Comparison of ENCODE assay signal across 1 cellular context in the genomic region with DNA sequence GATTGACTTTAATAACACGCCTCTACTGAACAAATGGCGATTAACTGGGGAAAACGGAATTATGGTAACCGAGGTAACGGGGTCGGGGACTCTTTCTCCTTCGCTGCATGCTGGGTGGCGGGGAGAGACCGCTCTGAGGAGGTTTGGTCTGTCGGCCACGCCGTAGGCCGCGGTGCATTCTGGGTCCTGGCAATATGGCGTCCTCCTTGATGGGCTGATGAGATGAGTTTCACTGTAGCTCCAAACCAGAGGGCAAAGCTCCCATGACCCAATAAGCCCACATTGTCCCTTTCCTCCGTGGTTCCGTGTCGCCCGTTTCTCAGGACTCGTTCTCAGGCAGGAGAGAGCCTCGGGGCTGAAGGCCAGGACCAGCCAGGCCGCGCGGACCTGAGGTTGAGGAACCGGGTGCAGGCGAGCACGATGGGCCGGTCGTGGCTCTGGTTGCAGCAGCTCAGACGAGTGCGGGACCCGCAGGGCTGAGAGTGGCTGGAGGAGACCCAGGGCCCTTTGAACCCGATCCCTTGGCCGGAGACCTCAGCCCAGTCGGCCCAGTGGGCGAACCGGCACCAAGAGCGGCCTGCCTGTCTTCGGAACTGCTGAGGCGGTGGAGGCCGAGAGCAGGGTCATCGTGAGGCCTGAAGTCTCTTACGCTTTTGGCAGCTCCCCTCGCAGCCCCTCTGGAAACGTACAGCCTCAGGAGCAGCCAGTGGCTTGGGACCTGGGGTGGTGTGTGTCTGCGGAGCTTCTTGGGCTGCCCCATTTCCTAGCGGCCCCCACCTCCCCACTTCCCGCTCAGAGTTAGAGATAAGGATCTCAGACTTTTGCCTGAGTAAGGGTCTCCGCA.
TF ChIP-seq lines count a peak whose summit lies in the region.

A gene with protein sequence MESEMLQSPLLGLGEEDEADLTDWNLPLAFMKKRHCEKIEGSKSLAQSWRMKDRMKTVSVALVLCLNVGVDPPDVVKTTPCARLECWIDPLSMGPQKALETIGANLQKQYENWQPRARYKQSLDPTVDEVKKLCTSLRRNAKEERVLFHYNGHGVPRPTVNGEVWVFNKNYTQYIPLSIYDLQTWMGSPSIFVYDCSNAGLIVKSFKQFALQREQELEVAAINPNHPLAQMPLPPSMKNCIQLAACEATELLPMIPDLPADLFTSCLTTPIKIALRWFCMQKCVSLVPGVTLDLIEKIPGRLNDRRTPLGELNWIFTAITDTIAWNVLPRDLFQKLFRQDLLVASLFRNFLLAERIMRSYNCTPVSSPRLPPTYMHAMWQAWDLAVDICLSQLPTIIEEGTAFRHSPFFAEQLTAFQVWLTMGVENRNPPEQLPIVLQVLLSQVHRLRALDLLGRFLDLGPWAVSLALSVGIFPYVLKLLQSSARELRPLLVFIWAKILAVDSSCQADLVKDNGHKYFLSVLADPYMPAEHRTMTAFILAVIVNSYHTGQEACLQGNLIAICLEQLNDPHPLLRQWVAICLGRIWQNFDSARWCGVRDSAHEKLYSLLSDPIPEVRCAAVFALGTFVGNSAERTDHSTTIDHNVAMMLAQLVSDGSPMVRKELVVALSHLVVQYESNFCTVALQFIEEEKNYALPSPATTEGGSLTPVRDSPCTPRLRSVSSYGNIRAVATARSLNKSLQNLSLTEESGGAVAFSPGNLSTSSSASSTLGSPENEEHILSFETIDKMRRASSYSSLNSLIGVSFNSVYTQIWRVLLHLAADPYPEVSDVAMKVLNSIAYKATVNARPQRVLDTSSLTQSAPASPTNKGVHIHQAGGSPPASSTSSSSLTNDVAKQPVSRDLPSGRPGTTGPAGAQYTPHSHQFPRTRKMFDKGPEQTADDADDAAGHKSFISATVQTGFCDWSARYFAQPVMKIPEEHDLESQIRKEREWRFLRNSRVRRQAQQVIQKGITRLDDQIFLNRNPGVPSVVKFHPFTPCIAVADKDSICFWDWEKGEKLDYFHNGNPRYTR (N-terminal part only) (plus strand): TSS at position 184 of the 844 bp plus-strand sequence. CDS start 792 bp downstream, outside the sequence.

TF ChIP-seq in HepG2, 621 proteins besides CTCF, POLR2A, EP300 and RAD21 (continued from another document and continues in another):
- TF ChIP-seq, protein P1, sequence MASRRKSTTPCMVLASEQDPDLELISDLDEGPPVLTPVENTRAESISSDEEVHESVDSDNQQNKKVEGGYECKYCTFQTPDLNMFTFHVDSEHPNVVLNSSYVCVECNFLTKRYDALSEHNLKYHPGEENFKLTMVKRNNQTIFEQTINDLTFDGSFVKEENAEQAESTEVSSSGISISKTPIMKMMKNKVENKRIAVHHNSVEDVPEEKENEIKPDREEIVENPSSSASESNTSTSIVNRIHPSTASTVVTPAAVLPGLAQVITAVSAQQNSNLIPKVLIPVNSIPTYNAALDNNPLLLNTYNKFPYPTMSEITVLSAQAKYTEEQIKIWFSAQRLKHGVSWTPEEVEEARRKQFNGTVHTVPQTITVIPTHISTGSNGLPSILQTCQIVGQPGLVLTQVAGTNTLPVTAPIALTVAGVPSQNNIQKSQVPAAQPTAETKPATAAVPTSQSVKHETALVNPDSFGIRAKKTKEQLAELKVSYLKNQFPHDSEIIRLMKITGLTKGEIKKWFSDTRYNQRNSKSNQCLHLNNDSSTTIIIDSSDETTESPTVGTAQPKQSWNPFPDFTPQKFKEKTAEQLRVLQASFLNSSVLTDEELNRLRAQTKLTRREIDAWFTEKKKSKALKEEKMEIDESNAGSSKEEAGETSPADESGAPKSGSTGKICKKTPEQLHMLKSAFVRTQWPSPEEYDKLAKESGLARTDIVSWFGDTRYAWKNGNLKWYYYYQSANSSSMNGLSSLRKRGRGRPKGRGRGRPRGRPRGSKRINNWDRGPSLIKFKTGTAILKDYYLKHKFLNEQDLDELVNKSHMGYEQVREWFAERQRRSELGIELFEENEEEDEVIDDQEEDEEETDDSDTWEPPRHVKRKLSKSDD (CRISPR knock-in tag; IDR thresholded peaks at IDR 0.05; ENCODE audit: low read depth): peak; percentile 90; the same call in 1 of the 2 replicates
- TF ChIP-seq RXRA (CRISPR knock-in tag; IDR thresholded peaks at IDR 0.05) (peak; percentile 82), RBM39 (IDR thresholded peaks at IDR 0.05; ENCODE audit: low read depth, low read length, poor library complexity, severe bottlenecking) (peak; percentile 82), RARG (CRISPR knock-in tag; IDR thresholded peaks at IDR 0.05; ENCODE audit: low read depth) (no peak), ZNF660 (CRISPR knock-in tag; IDR thresholded peaks at IDR 0.05; ENCODE audit: borderline replicate concordance, low read depth) (no peak), ISL2 (CRISPR knock-in tag; IDR thresholded peaks at IDR 0.05) (peak; percentile 84), ZBTB1 (CRISPR knock-in tag; IDR thresholded peaks at IDR 0.05; ENCODE audit: borderline replicate concordance) (no peak), ZNF549 (CRISPR knock-in tag; IDR thresholded peaks at IDR 0.05) (no peak), IRF2 (CRISPR knock-in tag; IDR thresholded peaks at IDR 0.05) (peak; percentile 98), TCF7L2 (IDR thresholded peaks at IDR 0.05; ENCODE audit: low read depth, low read length) (no peak), GFI1 (CRISPR knock-in tag; IDR thresholded peaks at IDR 0.05; ENCODE audit: borderline replicate concordance) (peak; percentile 38; the same call in 1 of the 2 replicates), NFRKB (IDR thresholded peaks at IDR 0.05) (peak; percentile 73; the same call in 1 of the 2 replicates), ATRX (CRISPR knock-in tag; IDR thresholded peaks at IDR 0.05; ENCODE audit: borderline replicate concordance) (no peak), NBN (conservative IDR thresholded peaks at IDR 0.05) (no peak), ZNF337 (CRISPR knock-in tag; IDR thresholded peaks at IDR 0.05; ENCODE audit: borderline replicate concordance, low read depth) (peak; percentile 77; the same call in 1 of the 2 replicates), CC2D1A (CRISPR knock-in tag; IDR thresholded peaks at IDR 0.05) (no peak), MTA3 (CRISPR knock-in tag; IDR thresholded peaks at IDR 0.05) (no peak), TBX2 (CRISPR knock-in tag; IDR thresholded peaks at IDR 0.05; ENCODE audit: borderline replicate concordance) (peak; percentile 82; the same call in 1 of the 2 replicates), ZNF878 (CRISPR knock-in tag; IDR thresholded peaks at IDR 0.05) (no peak), ZC3H13 (CRISPR knock-in tag; IDR thresholded peaks at IDR 0.05) (0 out of 2 replicates have a peak, but pooled peaks have one; percentile 75), ZNF543 (CRISPR knock-in tag; IDR thresholded peaks at IDR 0.05) (peak; percentile 92; the same call in 1 of the 2 replicates), TSC22D2 (CRISPR knock-in tag; IDR thresholded peaks at IDR 0.05; ENCODE audit: borderline replicate concordance) (peak; percentile 90; the same call in 1 of the 2 replicates), BCL6 (CRISPR knock-in tag; IDR thresholded peaks at IDR 0.05) (peak; percentile 61), SIN3B (IDR thresholded peaks at IDR 0.05; ENCODE audit: low read length) (peak; percentile 99), ZFP82 (CRISPR knock-in tag; IDR thresholded peaks at IDR 0.05; ENCODE audit: borderline replicate concordance) (0 out of 2 replicates have a peak, but pooled peaks have one; percentile 74)
- TF ChIP-seq, protein P2, sequence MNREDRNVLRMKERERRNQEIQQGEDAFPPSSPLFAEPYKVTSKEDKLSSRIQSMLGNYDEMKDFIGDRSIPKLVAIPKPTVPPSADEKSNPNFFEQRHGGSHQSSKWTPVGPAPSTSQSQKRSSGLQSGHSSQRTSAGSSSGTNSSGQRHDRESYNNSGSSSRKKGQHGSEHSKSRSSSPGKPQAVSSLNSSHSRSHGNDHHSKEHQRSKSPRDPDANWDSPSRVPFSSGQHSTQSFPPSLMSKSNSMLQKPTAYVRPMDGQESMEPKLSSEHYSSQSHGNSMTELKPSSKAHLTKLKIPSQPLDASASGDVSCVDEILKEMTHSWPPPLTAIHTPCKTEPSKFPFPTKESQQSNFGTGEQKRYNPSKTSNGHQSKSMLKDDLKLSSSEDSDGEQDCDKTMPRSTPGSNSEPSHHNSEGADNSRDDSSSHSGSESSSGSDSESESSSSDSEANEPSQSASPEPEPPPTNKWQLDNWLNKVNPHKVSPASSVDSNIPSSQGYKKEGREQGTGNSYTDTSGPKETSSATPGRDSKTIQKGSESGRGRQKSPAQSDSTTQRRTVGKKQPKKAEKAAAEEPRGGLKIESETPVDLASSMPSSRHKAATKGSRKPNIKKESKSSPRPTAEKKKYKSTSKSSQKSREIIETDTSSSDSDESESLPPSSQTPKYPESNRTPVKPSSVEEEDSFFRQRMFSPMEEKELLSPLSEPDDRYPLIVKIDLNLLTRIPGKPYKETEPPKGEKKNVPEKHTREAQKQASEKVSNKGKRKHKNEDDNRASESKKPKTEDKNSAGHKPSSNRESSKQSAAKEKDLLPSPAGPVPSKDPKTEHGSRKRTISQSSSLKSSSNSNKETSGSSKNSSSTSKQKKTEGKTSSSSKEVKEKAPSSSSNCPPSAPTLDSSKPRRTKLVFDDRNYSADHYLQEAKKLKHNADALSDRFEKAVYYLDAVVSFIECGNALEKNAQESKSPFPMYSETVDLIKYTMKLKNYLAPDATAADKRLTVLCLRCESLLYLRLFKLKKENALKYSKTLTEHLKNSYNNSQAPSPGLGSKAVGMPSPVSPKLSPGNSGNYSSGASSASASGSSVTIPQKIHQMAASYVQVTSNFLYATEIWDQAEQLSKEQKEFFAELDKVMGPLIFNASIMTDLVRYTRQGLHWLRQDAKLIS (CRISPR knock-in tag; IDR thresholded peaks at IDR 0.05): no peak
- TF ChIP-seq, protein P3, sequence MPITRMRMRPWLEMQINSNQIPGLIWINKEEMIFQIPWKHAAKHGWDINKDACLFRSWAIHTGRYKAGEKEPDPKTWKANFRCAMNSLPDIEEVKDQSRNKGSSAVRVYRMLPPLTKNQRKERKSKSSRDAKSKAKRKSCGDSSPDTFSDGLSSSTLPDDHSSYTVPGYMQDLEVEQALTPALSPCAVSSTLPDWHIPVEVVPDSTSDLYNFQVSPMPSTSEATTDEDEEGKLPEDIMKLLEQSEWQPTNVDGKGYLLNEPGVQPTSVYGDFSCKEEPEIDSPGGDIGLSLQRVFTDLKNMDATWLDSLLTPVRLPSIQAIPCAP (CRISPR knock-in tag; IDR thresholded peaks at IDR 0.05; ENCODE audit: low read depth): peak; percentile 49; the same call in 1 of the 2 replicates
- TF ChIP-seq, protein P4, sequence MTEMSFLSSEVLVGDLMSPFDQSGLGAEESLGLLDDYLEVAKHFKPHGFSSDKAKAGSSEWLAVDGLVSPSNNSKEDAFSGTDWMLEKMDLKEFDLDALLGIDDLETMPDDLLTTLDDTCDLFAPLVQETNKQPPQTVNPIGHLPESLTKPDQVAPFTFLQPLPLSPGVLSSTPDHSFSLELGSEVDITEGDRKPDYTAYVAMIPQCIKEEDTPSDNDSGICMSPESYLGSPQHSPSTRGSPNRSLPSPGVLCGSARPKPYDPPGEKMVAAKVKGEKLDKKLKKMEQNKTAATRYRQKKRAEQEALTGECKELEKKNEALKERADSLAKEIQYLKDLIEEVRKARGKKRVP (CRISPR knock-in tag; IDR thresholded peaks at IDR 0.05): peak in 1 of 2 experiments; percentile 83; a peak in 2 of 4 replicates
- TF ChIP-seq, protein P5, sequence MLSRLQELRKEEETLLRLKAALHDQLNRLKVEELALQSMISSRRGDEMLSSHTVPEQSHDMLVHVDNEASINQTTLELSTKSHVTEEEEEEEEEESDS (CRISPR knock-in tag; IDR thresholded peaks at IDR 0.05; ENCODE audit: borderline replicate concordance): peak; percentile 49; the same call in 1 of the 2 replicates
- TF ChIP-seq, protein P6, sequence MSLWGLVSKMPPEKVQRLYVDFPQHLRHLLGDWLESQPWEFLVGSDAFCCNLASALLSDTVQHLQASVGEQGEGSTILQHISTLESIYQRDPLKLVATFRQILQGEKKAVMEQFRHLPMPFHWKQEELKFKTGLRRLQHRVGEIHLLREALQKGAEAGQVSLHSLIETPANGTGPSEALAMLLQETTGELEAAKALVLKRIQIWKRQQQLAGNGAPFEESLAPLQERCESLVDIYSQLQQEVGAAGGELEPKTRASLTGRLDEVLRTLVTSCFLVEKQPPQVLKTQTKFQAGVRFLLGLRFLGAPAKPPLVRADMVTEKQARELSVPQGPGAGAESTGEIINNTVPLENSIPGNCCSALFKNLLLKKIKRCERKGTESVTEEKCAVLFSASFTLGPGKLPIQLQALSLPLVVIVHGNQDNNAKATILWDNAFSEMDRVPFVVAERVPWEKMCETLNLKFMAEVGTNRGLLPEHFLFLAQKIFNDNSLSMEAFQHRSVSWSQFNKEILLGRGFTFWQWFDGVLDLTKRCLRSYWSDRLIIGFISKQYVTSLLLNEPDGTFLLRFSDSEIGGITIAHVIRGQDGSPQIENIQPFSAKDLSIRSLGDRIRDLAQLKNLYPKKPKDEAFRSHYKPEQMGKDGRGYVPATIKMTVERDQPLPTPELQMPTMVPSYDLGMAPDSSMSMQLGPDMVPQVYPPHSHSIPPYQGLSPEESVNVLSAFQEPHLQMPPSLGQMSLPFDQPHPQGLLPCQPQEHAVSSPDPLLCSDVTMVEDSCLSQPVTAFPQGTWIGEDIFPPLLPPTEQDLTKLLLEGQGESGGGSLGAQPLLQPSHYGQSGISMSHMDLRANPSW (CRISPR knock-in tag; IDR thresholded peaks at IDR 0.05; ENCODE audit: borderline replicate concordance): no peak; the same call in 1 of the 2 replicates
- TF ChIP-seq, protein P7, sequence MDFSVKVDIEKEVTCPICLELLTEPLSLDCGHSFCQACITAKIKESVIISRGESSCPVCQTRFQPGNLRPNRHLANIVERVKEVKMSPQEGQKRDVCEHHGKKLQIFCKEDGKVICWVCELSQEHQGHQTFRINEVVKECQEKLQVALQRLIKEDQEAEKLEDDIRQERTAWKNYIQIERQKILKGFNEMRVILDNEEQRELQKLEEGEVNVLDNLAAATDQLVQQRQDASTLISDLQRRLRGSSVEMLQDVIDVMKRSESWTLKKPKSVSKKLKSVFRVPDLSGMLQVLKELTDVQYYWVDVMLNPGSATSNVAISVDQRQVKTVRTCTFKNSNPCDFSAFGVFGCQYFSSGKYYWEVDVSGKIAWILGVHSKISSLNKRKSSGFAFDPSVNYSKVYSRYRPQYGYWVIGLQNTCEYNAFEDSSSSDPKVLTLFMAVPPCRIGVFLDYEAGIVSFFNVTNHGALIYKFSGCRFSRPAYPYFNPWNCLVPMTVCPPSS (IDR thresholded peaks at IDR 0.05): no peak
- TF ChIP-seq, protein P8, sequence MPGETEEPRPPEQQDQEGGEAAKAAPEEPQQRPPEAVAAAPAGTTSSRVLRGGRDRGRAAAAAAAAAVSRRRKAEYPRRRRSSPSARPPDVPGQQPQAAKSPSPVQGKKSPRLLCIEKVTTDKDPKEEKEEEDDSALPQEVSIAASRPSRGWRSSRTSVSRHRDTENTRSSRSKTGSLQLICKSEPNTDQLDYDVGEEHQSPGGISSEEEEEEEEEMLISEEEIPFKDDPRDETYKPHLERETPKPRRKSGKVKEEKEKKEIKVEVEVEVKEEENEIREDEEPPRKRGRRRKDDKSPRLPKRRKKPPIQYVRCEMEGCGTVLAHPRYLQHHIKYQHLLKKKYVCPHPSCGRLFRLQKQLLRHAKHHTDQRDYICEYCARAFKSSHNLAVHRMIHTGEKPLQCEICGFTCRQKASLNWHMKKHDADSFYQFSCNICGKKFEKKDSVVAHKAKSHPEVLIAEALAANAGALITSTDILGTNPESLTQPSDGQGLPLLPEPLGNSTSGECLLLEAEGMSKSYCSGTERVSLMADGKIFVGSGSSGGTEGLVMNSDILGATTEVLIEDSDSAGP (CRISPR knock-in tag; IDR thresholded peaks at IDR 0.05; ENCODE audit: borderline replicate concordance): peak; percentile 93
